In the genomic region with DNA sequence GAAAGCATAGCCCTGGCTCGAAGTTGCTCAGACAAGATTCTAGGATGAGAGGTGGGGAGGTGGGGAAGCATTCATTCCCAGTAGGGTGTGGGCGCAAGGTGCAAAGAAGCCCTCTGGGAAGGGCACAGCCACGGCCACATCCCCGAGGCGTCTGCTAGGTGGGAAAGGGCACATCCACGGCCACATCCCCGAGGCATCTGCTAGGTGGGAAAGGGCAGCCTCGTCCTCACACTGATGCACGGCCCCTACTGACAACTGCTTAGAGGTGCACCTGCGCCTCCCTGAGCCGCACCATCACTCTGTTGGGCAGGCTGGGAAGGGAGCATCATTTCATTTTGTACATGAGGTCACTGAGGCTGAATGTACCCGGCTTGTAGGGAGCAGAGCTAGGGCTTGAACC, we compare ENCODE assay signal across 13 cellular contexts.
"Had no signal": no experiment of that assay in that cellular context is flagged by ENCODE, and none has a peak within 500 bp of the region (broad histone marks: within the 10 kb centered on the region; RNA-seq: fewer than 3 reads in every experiment).

No MANE protein-coding gene starts in this region.

- ATAC-seq: activated T-helper 17 cell treated with anti-CD3 and anti-CD28 coated beads, Interleukin-2, amount 50 U/mL, for 72 hours had no signal

- H3K9me3 ChIP-seq: ascending aorta, neutrophil, transverse colon had no signal

- H3K27ac ChIP-seq: ascending aorta, neutrophil, SK-N-MC, transverse colon had no signal

- H3K36me3 ChIP-seq: neutrophil, transverse colon had no signal

- H3K4me3 ChIP-seq: ascending aorta, SK-N-MC, transverse colon had no signal

- DNase-seq: activated naive CD4-positive, alpha-beta T cell treated with anti-CD3 and anti-CD28 coated beads, Interleukin-2, amount 10 ng/mL, durations not matched to agents 7 days and 5 days; activated T-cell treated with anti-CD3 and anti-CD28 coated beads for 4 hours; hypothalamus; small intestine; stimulated activated CD4-positive, alpha-beta T cell treated with anti-CD3 and anti-CD28 coated beads, Interleukin-4, amount 100 ng/mL, for 4 hours; stimulated activated CD8-positive, alpha-beta memory T cell treated with anti-CD3 and anti-CD28 coated beads, Interleukin-4, amount 100 ng/mL, for 48 hours; stimulated activated naive CD4-positive, alpha-beta T cell treated with Interleukin-2 at 50 U/mL for 16 hours; substantia nigra; transverse colon had no signal

- H3K27me3 ChIP-seq: ascending aorta, neutrophil, transverse colon had no signal
